ENCODE assay signal across 18 cellular contexts in the genomic region with DNA sequence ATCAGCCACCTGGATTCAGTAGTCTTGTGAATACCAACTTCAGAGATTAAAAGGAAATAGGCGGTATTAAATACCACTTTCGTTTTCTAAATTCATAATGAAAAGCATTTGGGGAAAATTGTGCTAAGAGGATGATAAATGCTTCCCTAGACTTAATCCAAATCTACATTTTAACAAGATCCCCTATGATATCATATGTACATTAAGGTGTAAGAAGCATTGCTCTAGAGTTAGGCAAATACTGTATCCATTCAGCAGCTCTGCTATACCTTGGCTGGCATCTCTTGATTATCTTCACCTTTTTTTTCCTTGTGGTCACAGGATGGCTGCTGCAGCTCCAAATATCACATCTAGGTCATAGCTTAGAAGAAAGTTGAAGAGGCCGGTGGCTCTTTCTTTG. TPM values are rescaled to one million over a fixed set of nuclear protein-coding genes. Genes with fewer than 3 reads are reported as not detected.
DNase-seq lines count a peak whose midpoint lies in the region; ATAC-seq and FAIRE-seq lines count a peak whose summit lies in the region.
"Had no signal": no experiment of that assay in that cellular context is flagged by ENCODE, and none has a peak within 500 bp of the region (broad histone marks: within the 10 kb centered on the region; RNA-seq: fewer than 3 reads in every experiment).

No MANE protein-coding gene starts in this region.

- intact Hi-C loops in activated naive CD4-positive, alpha-beta T cell treated with anti-CD3 and anti-CD28 coated beads for 36 hours (cut with micrococcal nuclease): loop anchor here (2.0 kb wide), 2 partner anchors 69 to 99 kb away; no protein-coding TSS in a partner anchor

- H3K36me3 Mint-ChIP-seq in activated naive CD4-positive, alpha-beta T cell treated with anti-CD3 and anti-CD28 coated beads for 36 hours (ENCODE audit: low read depth): peaks cover 40% of the 10 kb centered on the region
- peaks cover 13% of the 10 kb centered on the region for H3K36me3 Mint-ChIP-seq in activated naive CD8-positive, alpha-beta T cell
- peaks cover 18% of the 10 kb centered on the region for H3K36me3 Mint-ChIP-seq in stimulated activated memory B cell treated with anti-CD40 and anti-IgM and Interleukin-4, amounts not matched to agents 10 μg/mL and 1 μg/mL and 100 μg/mL, for 72 hours

- H3K27ac Mint-ChIP-seq in activated naive CD4-positive, alpha-beta T cell treated with anti-CD3 and anti-CD28 coated beads for 36 hours: peak overlapping the region; percentile 50
- peak overlapping the region; percentile 85 for H3K27ac Mint-ChIP-seq in activated naive CD8-positive, alpha-beta T cell
- peak overlapping the region; percentile 93 for H3K27ac Mint-ChIP-seq in stimulated activated memory B cell treated with anti-CD40 and anti-IgM and Interleukin-4, amounts not matched to agents 10 μg/mL and 1 μg/mL and 100 μg/mL, for 72 hours
- H3K27ac Mint-ChIP-seq: CD8-positive, alpha-beta T cell had no signal

- peak; percentile 37 for FAIRE-seq in GM19239 (lab: Jason Lieb, UNC)

- peaks cover 49% of the 10 kb centered on the region for H3K4me1 Mint-ChIP-seq in activated naive CD4-positive, alpha-beta T cell treated with anti-CD3 and anti-CD28 coated beads for 36 hours (ENCODE audit: low read depth)
- peaks cover 34% of the 10 kb centered on the region for H3K4me1 Mint-ChIP-seq in activated naive CD8-positive, alpha-beta T cell (ENCODE audit: low read depth)
- H3K4me1 Mint-ChIP-seq in stimulated activated memory B cell treated with anti-CD40 and anti-IgM and Interleukin-4, amounts not matched to agents 10 μg/mL and 1 μg/mL and 100 μg/mL, for 72 hours: peaks cover 47% of the 10 kb centered on the region

- H3K27me3 Mint-ChIP-seq in activated naive CD4-positive, alpha-beta T cell treated with anti-CD3 and anti-CD28 coated beads for 36 hours (ENCODE audit: low read depth): no peaks in the 10 kb centered on the region
- no peaks in the 10 kb centered on the region for H3K27me3 Mint-ChIP-seq in activated naive CD8-positive, alpha-beta T cell
- H3K27me3 Mint-ChIP-seq in stimulated activated memory B cell treated with anti-CD40 and anti-IgM and Interleukin-4, amounts not matched to agents 10 μg/mL and 1 μg/mL and 100 μg/mL, for 72 hours: no peaks in the 10 kb centered on the region

- no peak for DNase-seq in activated naive CD4-positive, alpha-beta T cell treated with anti-CD3 and anti-CD28 coated beads for 36 hours
- no peak for DNase-seq in activated naive CD4-positive, alpha-beta T cell (lab: John Stamatoyannopoulos, UW)
- no peak for DNase-seq in GM19239 (ENCODE audit: insufficient read length, low spot score)
- DNase-seq: ACHN; CD8-positive, alpha-beta T cell; DMS79; H7; Karpas-422; MG63; NCI-H1092; NCI-H146; NCI-H2081; NCI-H748 treated with DMSO at 0.1 percent for 48 hours; PC-3 had no signal

- no peak for ATAC-seq in stimulated activated memory B cell treated with anti-CD40 and anti-IgM and Interleukin-4, amounts not matched to agents 10 μg/mL and 1 μg/mL and 100 μg/mL, for 72 hours
- no peak for ATAC-seq in GM19455 (IDR thresholded peaks at IDR 0.05; ENCODE audit: unreplicated experiment)
- no peak for ATAC-seq in HG03342 (IDR thresholded peaks at IDR 0.05; ENCODE audit: unreplicated experiment)
- ATAC-seq: CD8-positive, alpha-beta T cell; PC-3 had no signal

- H3K4me3 Mint-ChIP-seq in activated naive CD4-positive, alpha-beta T cell treated with anti-CD3 and anti-CD28 coated beads for 36 hours: no peak overlapping the region
- H3K4me3 Mint-ChIP-seq in activated naive CD8-positive, alpha-beta T cell: peak overlapping the region; percentile 17
- H3K4me3 Mint-ChIP-seq in stimulated activated memory B cell treated with anti-CD40 and anti-IgM and Interleukin-4, amounts not matched to agents 10 μg/mL and 1 μg/mL and 100 μg/mL, for 72 hours: no peak overlapping the region
- H3K4me3 Mint-ChIP-seq: CD8-positive, alpha-beta T cell had no signal

- no peaks in the 10 kb centered on the region for H3K9me3 Mint-ChIP-seq in activated naive CD4-positive, alpha-beta T cell treated with anti-CD3 and anti-CD28 coated beads for 36 hours
- no peaks in the 10 kb centered on the region for H3K9me3 Mint-ChIP-seq in activated naive CD8-positive, alpha-beta T cell (ENCODE audit: low read depth)
- H3K9me3 Mint-ChIP-seq in stimulated activated memory B cell treated with anti-CD40 and anti-IgM and Interleukin-4, amounts not matched to agents 10 μg/mL and 1 μg/mL and 100 μg/mL, for 72 hours: no peaks in the 10 kb centered on the region
- H3K9me3 Mint-ChIP-seq: CD8-positive, alpha-beta T cell had no signal

- CTCF ChIA-PET in activated naive CD4-positive, alpha-beta T cell treated with anti-CD3 and anti-CD28 coated beads for 36 hours (lab: Charles Lee): interaction anchor here (0.7 kb wide), 1 partner anchor 757 kb away, joined by 3 read pairs; no protein-coding TSS in a partner anchor

RNA-seq across cellular contexts. Expression of gene PHEX, which starts 40.6 kb away (rescaled TPM):
- total RNA-seq in activated naive CD4-positive, alpha-beta T cell treated with anti-CD3 and anti-CD28 coated beads for 36 hours: under 1 TPM; 0.31 to 0.64 TPM

RNA-seq across cellular contexts. Expression of gene SMS, which starts 51.0 kb away (rescaled TPM):
- 100 to 1,000 TPM; 148 to 156 TPM for total RNA-seq in activated naive CD4-positive, alpha-beta T cell treated with anti-CD3 and anti-CD28 coated beads for 36 hours
